Comparison of ENCODE assay signal across 12 cellular contexts in genomic region chr2:208501217-208501616, GRCh38.
DNase-seq lines count a peak whose midpoint lies in the region; ATAC-seq, FAIRE-seq and TF ChIP-seq lines count a peak whose summit lies in the region.
"Had no signal": no experiment of that assay in that cellular context is flagged by ENCODE, and none has a peak within 500 bp of the region (broad histone marks: within the 10 kb centered on the region; RNA-seq: fewer than 3 reads in every experiment).

No MANE protein-coding gene starts in this region.

- no peak overlapping the region for H2BK120ac ChIP-seq in trophoblast cell (ENCODE audit: insufficient read depth, low read length, poor library complexity)

- no peak overlapping the region for H4K91ac ChIP-seq in trophoblast cell (ENCODE audit: low read depth, low read length)

- no peak overlapping the region for H3K14ac ChIP-seq in trophoblast cell (ENCODE audit: low read length)

- no peaks in the 10 kb centered on the region for H3K79me1 ChIP-seq in trophoblast cell (ENCODE audit: low read length)

- no peaks in the 10 kb centered on the region for H3K36me3 ChIP-seq in trophoblast cell (ENCODE audit: control insufficient read depth in 1 of 2, insufficient read depth in 2 of 2, low read length in 2 of 2)
- no peaks in the 10 kb centered on the region for H3K36me3 ChIP-seq in OCI-LY7 (ENCODE audit: insufficient read depth, low read length)
- H3K36me3 ChIP-seq: thoracic aorta had no signal

- no peak overlapping the region for H3K4ac ChIP-seq in trophoblast cell (ENCODE audit: low read depth, low read length)

- H3K4me1 ChIP-seq in trophoblast cell (ENCODE audit: control insufficient read depth in 1 of 2, insufficient read depth in 2 of 2, low read length in 2 of 2) (no peaks in the 10 kb centered on the region), OCI-LY7 (ENCODE audit: insufficient read depth, low read length, poor library complexity, severe bottlenecking) (no peaks in the 10 kb centered on the region)
- H3K4me1 ChIP-seq: parathyroid adenoma had no signal

- no peaks in the 10 kb centered on the region for H3K4me1 Mint-ChIP-seq in stimulated activated naive B cell treated with anti-CD40 and anti-IgM and Interleukin-4, amounts not matched to agents 10 μg/mL and 1 μg/mL and 100 μg/mL, for 72 hours

- no TSS peak for BruUV-seq in OCI-LY7 (replicated peaks; lab: Mats Ljungman, UMichigan)

- POLR2A ChIA-PET in OCI-LY7 (lab: Charles Lee): interaction anchor here (0.6 kb wide), 1 partner anchor 1147 kb away, joined by 5 read pairs; no protein-coding TSS in a partner anchor

- H2AFZ ChIP-seq in trophoblast cell (ENCODE audit: insufficient read depth, low read length, poor library complexity) (peak overlapping the region; percentile 9), OCI-LY7 (ENCODE audit: low read length) (no peak overlapping the region)
- H2AFZ ChIP-seq: parathyroid adenoma had no signal

- H4K8ac ChIP-seq in trophoblast cell (ENCODE audit: low read depth, low read length): no peak overlapping the region

- ATAC-seq in stimulated activated naive B cell treated with anti-CD40 and anti-IgM and Interleukin-4, amounts not matched to agents 10 μg/mL and 1 μg/mL and 100 μg/mL, for 72 hours (replicated peaks): no peak

- no peak overlapping the region for H3K23ac ChIP-seq in trophoblast cell (ENCODE audit: low read length)

- H3K4me2 ChIP-seq in trophoblast cell (ENCODE audit: low read length) (peak overlapping the region; percentile 22), OCI-LY7 (ENCODE audit: low read length) (no peak overlapping the region)

- H3K27ac Mint-ChIP-seq in stimulated activated naive B cell treated with anti-CD40 and anti-IgM and Interleukin-4, amounts not matched to agents 10 μg/mL and 1 μg/mL and 100 μg/mL, for 72 hours: no peak overlapping the region

- no peak overlapping the region for H3K4me3 ChIP-seq in fibroblast of mammary gland (ENCODE audit: control insufficient read depth, low read depth, low read length)
- H3K4me3 ChIP-seq in trophoblast cell (ENCODE audit: low read depth, low read length): no peak overlapping the region
- no peak overlapping the region for H3K4me3 ChIP-seq in OCI-LY7 (ENCODE audit: low read depth, low read length, poor library complexity, severe bottlenecking)
- H3K4me3 ChIP-seq: thoracic aorta had no signal

- DNase-seq in HuH-7 (ENCODE audit: low spot score) (peak; percentile 10), NCI-H524 (lab: John Stamatoyannopoulos, UW) (peak; percentile 72 to 84), fibroblast of mammary gland (ENCODE audit: low read depth) (peak; percentile 1), trophoblast cell (no peak), HTR-8/SVneo (ENCODE audit: insufficient read length, low spot score) (no peak), OCI-LY7 (ENCODE audit: low spot score) (no peak), NOMO-1 treated with dmso at 0.1 percent for 144 hours (lab: John Stamatoyannopoulos, UW; ENCODE audit: unreplicated experiment) (no peak)
- DNase-seq in stimulated activated naive B cell treated with anti-CD40 and anti-IgM and Interleukin-4, amounts not matched to agents 10 μg/mL and 1 μg/mL and 100 μg/mL, for 72 hours: no peak
- DNase-seq: left cardiac atrium had no signal

- H3K9me2 ChIP-seq in OCI-LY7 (ENCODE audit: insufficient read depth, low read length): no peaks in the 10 kb centered on the region

- no peak for FAIRE-seq in HTR-8/SVneo (lab: Jason Lieb, UNC)
- FAIRE-seq: astrocyte had no signal

- no peak overlapping the region for H2AK5ac ChIP-seq in trophoblast cell (ENCODE audit: low read length)

- no peaks in the 10 kb centered on the region for H3K27me3 Mint-ChIP-seq in stimulated activated naive B cell treated with anti-CD40 and anti-IgM and Interleukin-4, amounts not matched to agents 10 μg/mL and 1 μg/mL and 100 μg/mL, for 72 hours

- H3K9me3 ChIP-seq in trophoblast cell (ENCODE audit: insufficient read depth, low read depth, low read length) (peaks cover 1% of the 10 kb centered on the region), OCI-LY7 (ENCODE audit: low read length) (no peaks in the 10 kb centered on the region)
- H3K9me3 ChIP-seq: thoracic aorta had no signal

- no peak overlapping the region for H2BK12ac ChIP-seq in trophoblast cell (ENCODE audit: low read length)

- no peaks in the 10 kb centered on the region for H4K20me1 ChIP-seq in OCI-LY7 (ENCODE audit: insufficient read depth, low read length)

- H3K9ac ChIP-seq in trophoblast cell (ENCODE audit: low read length): no peak overlapping the region
- H3K9ac ChIP-seq: parathyroid adenoma had no signal

- H3K9me3 Mint-ChIP-seq in stimulated activated naive B cell treated with anti-CD40 and anti-IgM and Interleukin-4, amounts not matched to agents 10 μg/mL and 1 μg/mL and 100 μg/mL, for 72 hours: no peaks in the 10 kb centered on the region

- intact Hi-C loops in OCI-LY7 (cut with micrococcal nuclease; ENCODE audit: unreplicated experiment): no loop called here

- H4K12ac ChIP-seq in trophoblast cell (ENCODE audit: low read depth, low read length): no peak overlapping the region

- H3K18ac ChIP-seq in trophoblast cell (ENCODE audit: low read length): no peak overlapping the region

- no peak overlapping the region for H3K4me3 Mint-ChIP-seq in stimulated activated naive B cell treated with anti-CD40 and anti-IgM and Interleukin-4, amounts not matched to agents 10 μg/mL and 1 μg/mL and 100 μg/mL, for 72 hours

- TF ChIP-seq CTCF in fibroblast of mammary gland (conservative IDR thresholded peaks at IDR 0.05; ENCODE audit: control insufficient read depth, insufficient read depth, low read depth, low read length) (no peak), OCI-LY7 (conservative IDR thresholded peaks at IDR 0.05; ENCODE audit: low read length) (no peak)

- H3K27ac ChIP-seq in trophoblast cell (ENCODE audit: low read depth, low read length) (no peak overlapping the region), OCI-LY7 (ENCODE audit: low read depth, low read length, poor library complexity, severe bottlenecking) (no peak overlapping the region)
- H3K27ac ChIP-seq: parathyroid adenoma, thoracic aorta had no signal

- no CpG with 5 or more reads among the region's 7 CpGs for WGBS in trophoblast cell (ENCODE audit: extremely low coverage, insufficient coverage, insufficient read length)

- no peaks in the 10 kb centered on the region for H3K36me3 Mint-ChIP-seq in stimulated activated naive B cell treated with anti-CD40 and anti-IgM and Interleukin-4, amounts not matched to agents 10 μg/mL and 1 μg/mL and 100 μg/mL, for 72 hours

- H3K27me3 ChIP-seq in trophoblast cell (ENCODE audit: insufficient read depth, low read length): no peaks in the 10 kb centered on the region

- no peak overlapping the region for H2BK5ac ChIP-seq in trophoblast cell (ENCODE audit: low read depth, low read length, poor library complexity)

- no peaks in the 10 kb centered on the region for H3K79me2 ChIP-seq in trophoblast cell (ENCODE audit: control insufficient read depth, insufficient read depth, low read length, poor library complexity)
- H3K79me2 ChIP-seq in OCI-LY7 (ENCODE audit: insufficient read depth, low read depth, low read length): no peaks in the 10 kb centered on the region
- H3K79me2 ChIP-seq: parathyroid adenoma had no signal

- CTCF ChIA-PET in OCI-LY7 (lab: Charles Lee; ENCODE audit: unreplicated experiment): no interaction called here

Comparison
In these comparisons a context has a peak if more than half of its experiments do, and no peak if none do; other contexts are left out.
1. DNase-seq: peak in HuH-7 (single experiment), NCI-H524 (2 of 2) and fibroblast of mammary gland (single experiment); none in trophoblast cell (0 of 2), HTR-8/SVneo (single experiment), stimulated activated naive B cell treated with anti-CD40 and anti-IgM and Interleukin-4, amounts not matched to agents 10 μg/mL and 1 μg/mL and 100 μg/mL, for 72 hours (single experiment), OCI-LY7 (single experiment) and NOMO-1 treated with dmso at 0.1 percent for 144 hours (single experiment).